In the genomic region with DNA sequence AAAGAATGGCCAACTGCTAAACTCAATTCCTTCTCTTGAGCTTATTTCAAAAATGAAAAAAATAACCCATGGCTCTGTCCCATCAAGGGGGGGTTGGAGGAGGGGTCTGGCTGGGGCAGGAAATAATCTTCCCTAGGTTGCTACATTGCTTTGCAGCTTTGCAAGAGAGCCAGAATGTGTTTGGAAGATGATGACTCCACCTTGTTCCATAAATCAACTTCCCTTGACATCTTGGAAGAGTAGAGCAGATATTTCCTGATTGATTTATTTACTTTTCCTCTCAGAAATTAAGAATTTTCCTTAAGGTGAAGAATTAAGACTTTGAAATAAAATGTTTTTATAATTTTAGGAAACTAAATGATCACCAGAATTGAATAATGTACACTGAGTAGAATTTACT, we compare ENCODE assay signal across 18 cellular contexts. TPM values are rescaled to one million over a fixed set of nuclear protein-coding genes. Genes with fewer than 3 reads are reported as not detected.
A peak's percentile ranks its signal among the peaks of the same experiment; 100 is the strongest.
DNase-seq lines count a peak whose midpoint lies in the region; ATAC-seq, FAIRE-seq and TF ChIP-seq lines count a peak whose summit lies in the region.
"Had no signal": no experiment of that assay in that cellular context is flagged by ENCODE, and none has a peak within 500 bp of the region (broad histone marks: within the 10 kb centered on the region; RNA-seq: fewer than 3 reads in every experiment).

No MANE protein-coding gene starts in this region.

- H3K9me3 ChIP-seq in GM12878 (replicated peaks; ENCODE audit: control insufficient read depth, insufficient read depth, low read length): no peaks in the 10 kb centered on the region
- H3K9me3 ChIP-seq: A549, BE2C had no signal

- in situ Hi-C loops in GM12878 (cut with MboI): no loop called here

- no peak for TF ChIP-seq POLR2A in GM12878 (IDR thresholded peaks at IDR 0.05; ENCODE audit: low read depth, low read length)

- H3K27ac Mint-ChIP-seq in GM23338: 0 out of 2 replicates have a peak overlapping the region, but pooled peaks have one; percentile 16
- peak overlapping the region; percentile 20 for H3K27ac Mint-ChIP-seq in memory B cell
- H3K27ac Mint-ChIP-seq: HFFc6 had no signal

- DNase-seq in D721Med (ENCODE audit: insufficient read length, low spot score) (no peak), GM23338 (ENCODE audit: low spot score) (no peak), GM12878 (ENCODE audit: low read depth, low spot score) (no peak), memory B cell (ENCODE audit: low spot score in 2 of 2) (no peak), NCI-H2081 (lab: John Stamatoyannopoulos, UW) (no peak)
- DNase-seq: BE2C; CD4-positive, alpha-beta memory T cell; COR-L47; DND-41; GF-D8; H7; HFFc6; KBM-7 had no signal

- ATAC-seq in GM23338: no peak
- ATAC-seq in GM12878: no peak
- ATAC-seq in memory B cell (ENCODE audit: low read depth): no peak
- no peak for ATAC-seq in GM19023 (IDR thresholded peaks at IDR 0.05; ENCODE audit: unreplicated experiment)
- no peak for ATAC-seq in HG03571 (IDR thresholded peaks at IDR 0.05; ENCODE audit: unreplicated experiment)
- ATAC-seq: A549 had no signal

- H2AFZ ChIP-seq in GM23338: no peak overlapping the region
- H2AFZ ChIP-seq in GM12878 (ENCODE audit: control insufficient read depth, low read depth, low read length): no peak overlapping the region

- FAIRE-seq in D721Med (lab: Jason Lieb, UNC) (peak; percentile 16), GM12878 (lab: Jason Lieb, UNC) (no peak)
- FAIRE-seq: A549 had no signal

- TF ChIP-seq CTCF in D721Med (IDR thresholded peaks at IDR 0.05; ENCODE audit: insufficient read depth, missing control alignments) (no peak), GM23338 (conservative IDR thresholded peaks at IDR 0.05; ENCODE audit: low read depth in 2 of 2) (no peak), GM12878 (IDR thresholded peaks at IDR 0.05 in 2 of 3, conservative IDR thresholded peaks at IDR 0.05 in 1 of 3; ENCODE audit: control insufficient read depth in 2 of 3, extremely low read depth in 1 of 3, insufficient read depth in 1 of 3, low read depth in 3 of 3, low read length in 3 of 3) (no peak)

- no peaks in the 10 kb centered on the region for H3K4me1 ChIP-seq in GM23338 (ENCODE audit: insufficient read depth)
- H3K4me1 ChIP-seq in GM12878 (ENCODE audit: control insufficient read depth, insufficient read depth, low read length): no peaks in the 10 kb centered on the region
- H3K4me1 ChIP-seq: A549, BE2C had no signal

- H3K27me3 Mint-ChIP-seq in GM23338 (ENCODE audit: insufficient read depth, low read depth, poor library complexity): peaks cover 2% of the 10 kb centered on the region
- H3K27me3 Mint-ChIP-seq in memory B cell: no peaks in the 10 kb centered on the region
- H3K27me3 Mint-ChIP-seq: CD4-positive, alpha-beta memory T cell had no signal

- H3K36me3 ChIP-seq in GM23338 (ENCODE audit: insufficient read depth) (peaks cover 18% of the 10 kb centered on the region), GM12878 (ENCODE audit: control insufficient read depth in 2 of 2, insufficient read depth in 2 of 2, low read length in 1 of 2) (peaks cover 0 to 20% of the 10 kb centered on the region in 2 experiments; a peak in 2 of 4 replicates)
- H3K36me3 ChIP-seq: BE2C had no signal

- TF ChIP-seq EP300 in GM12878 (IDR thresholded peaks at IDR 0.05; ENCODE audit: borderline replicate concordance in 1 of 2, control insufficient read depth in 1 of 2, low read depth in 2 of 2, low read length in 2 of 2): no peak

- no peaks in the 10 kb centered on the region for H3K9me3 Mint-ChIP-seq in GM23338
- H3K9me3 Mint-ChIP-seq in memory B cell: no peaks in the 10 kb centered on the region
- H3K9me3 Mint-ChIP-seq: CD4-positive, alpha-beta memory T cell; HFFc6 had no signal

- CTCF ChIA-PET in GM12878 (lab: Yijun Ruan, JAX): interaction anchor here (0.9 to 1.3 kb wide), 3 partner anchors 11 to 291 kb away, joined by 3 read pairs; no protein-coding TSS in a partner anchor

- intact Hi-C loops in GM12878 (cut with micrococcal nuclease; ENCODE audit: unreplicated experiment): no loop called here

- H3K4me3 Mint-ChIP-seq in GM23338 (no peak overlapping the region), memory B cell (no peak overlapping the region)
- H3K4me3 Mint-ChIP-seq: CD4-positive, alpha-beta memory T cell; HFFc6 had no signal

- SMC1A ChIA-PET in GM12878 (lab: Charles Lee; ENCODE audit: uncharacterized antibody, unreplicated experiment): no interaction called here

- H3K4me3 ChIP-seq in GM23338 (no peak overlapping the region), GM12878 (no peak overlapping the region)
- H3K4me3 ChIP-seq: A549 had no signal

- H4K20me1 ChIP-seq in GM23338 (replicated peaks; ENCODE audit: insufficient read depth): no peaks in the 10 kb centered on the region; the same call in 1 of the 2 replicates
- H4K20me1 ChIP-seq in GM12878 (ENCODE audit: control insufficient read depth, insufficient read depth): no peaks in the 10 kb centered on the region

- no peak for TF ChIP-seq RAD21 in GM12878 (IDR thresholded peaks at IDR 0.05; ENCODE audit: insufficient read depth, low read depth, low read length)

- RAD21 ChIA-PET in GM12878 (lab: Charles Lee; ENCODE audit: unreplicated experiment): no interaction called here

- peaks cover 44% of the 10 kb centered on the region for H3K36me3 Mint-ChIP-seq in GM23338 (ENCODE audit: low read depth)
- peaks cover 24% of the 10 kb centered on the region for H3K36me3 Mint-ChIP-seq in memory B cell

- H3K27ac ChIP-seq in GM23338 (ENCODE audit: low read depth) (no peak overlapping the region), GM12878 (ENCODE audit: control insufficient read depth, insufficient read depth) (no peak overlapping the region)
- H3K27ac ChIP-seq: A549, C4-2B, HL-60 had no signal

- BruUV-seq in GM12878 (replicated peaks; lab: Mats Ljungman, UMichigan): TSS peak; percentile 10

- H3K27me3 ChIP-seq in GM23338 (ENCODE audit: insufficient read depth) (no peaks in the 10 kb centered on the region), GM12878 (replicated peaks in 1 of 2; ENCODE audit: control insufficient read depth in 2 of 2, insufficient read depth in 2 of 2, low read length in 1 of 2) (no peaks in the 10 kb centered on the region)
- H3K27me3 ChIP-seq: BE2C had no signal

- no peak overlapping the region for H3K9ac ChIP-seq in GM12878 (ENCODE audit: control insufficient read depth, insufficient read depth, low read length)

- no peak overlapping the region for H3K4me2 ChIP-seq in GM23338
- H3K4me2 ChIP-seq in GM12878 (ENCODE audit: control insufficient read depth, insufficient read depth): no peak overlapping the region
- H3K4me2 ChIP-seq: A549 had no signal

- no peaks in the 10 kb centered on the region for H3K9me2 ChIP-seq in GM23338 (ENCODE audit: insufficient read depth)

- H3F3A ChIP-seq in GM23338 (replicated peaks; ENCODE audit: low read depth): no peaks in the 10 kb centered on the region

- H3K4me1 Mint-ChIP-seq in GM23338 (no peaks in the 10 kb centered on the region), memory B cell (peaks cover 5% of the 10 kb centered on the region)

- H3K79me2 ChIP-seq in GM23338 (replicated peaks; ENCODE audit: insufficient read depth): no peaks in the 10 kb centered on the region
- H3K79me2 ChIP-seq in GM12878 (ENCODE audit: control insufficient read depth, insufficient read depth, low read length): no peaks in the 10 kb centered on the region; the same call in 1 of the 2 replicates

- POLR2A ChIA-PET in GM12878 (lab: Charles Lee): no interaction called here

TF ChIP-seq in GM23338, 12 proteins besides CTCF, POLR2A, EP300 and RAD21 (continues in another document):
- no peak for TF ChIP-seq NANOG (IDR thresholded peaks at IDR 0.05; ENCODE audit: borderline replicate concordance)

RNA-seq across cellular contexts. Expression of a gene that starts 41.3 kb away (rescaled TPM):
- 56.1 and 56.8 TPM in 2 replicates for total RNA-seq in GM23338 (2014; rRNA removed; shearing (Covaris generic))
- 36.1 and 50.4 TPM in 2 replicates for polyA plus RNA-seq in GM23338 (2016; fragmentation: Nextera tagmentation; extraction: Ambion mirVana)
- 46.5 and 47.4 TPM in 2 replicates for total RNA-seq in GM12878 (2013; cell fraction: nucleolus; rRNA removed)
- total RNA-seq in GM12878 (2014; rRNA removed): 14.7 and 17.1 TPM in 2 replicates
- 22.2 and 22.4 TPM in 2 replicates for total RNA-seq in GM12878 (2014; rRNA removed; fragmentation: Illumina TruSeq; extraction: Trizol)
- total RNA-seq in GM12878 (2021): 11.6 and 13.3 TPM in 2 replicates
- polyA plus RNA-seq in GM12878 (2011; ENCODE audit: low read depth): 6.1 TPM
- polyA plus RNA-seq in GM12878 (2011; rRNA removed): 15.7 and 29.3 TPM in 2 replicates
- 4.2 and 4.9 TPM in 2 replicates for polyA plus RNA-seq in GM12878 (2011; cell fraction: cytosol; rRNA removed)
- 13.1 and 15.4 TPM in 2 replicates for polyA plus RNA-seq in GM12878 (2011; cell fraction: nucleus; rRNA removed)
- 11.6 and 15.1 TPM in 2 replicates for polyA plus RNA-seq in GM12878 (2012)
- polyA plus RNA-seq in GM12878 (2014; fragmentation: Illumina TruSeq; extraction: Trizol): 16.2 and 20.6 TPM in 2 replicates
- polyA plus RNA-seq in GM12878 (2014; fragmentation: Nextera tagmentation; extraction: Ambion mirVana): 10 to 100 TPM in 1 of 2 experiments, 1 to 10 TPM in 1; 9.6 to 11.2 TPM
- polyA plus RNA-seq in GM12878 (2014; rRNA removed): 10.1 and 11.5 TPM in 2 replicates
- 10 to 100 TPM in 1 of 2 experiments, 1 to 10 TPM in 1; 8.6 to 10.0 TPM for polyA plus RNA-seq in GM12878 (2016; fragmentation: Nextera tagmentation; extraction: Ambion mirVana)
- polyA minus RNA-seq in GM12878 (2011; rRNA and poly(A)+ RNA removed): 8.3 and 10.5 TPM in 2 replicates
- 5.5 and 6.2 TPM in 2 replicates for polyA minus RNA-seq in GM12878 (2011; cell fraction: cytosol; rRNA and poly(A)+ RNA removed)
- polyA minus RNA-seq in GM12878 (2011; cell fraction: nucleus; rRNA and poly(A)+ RNA removed): 8.6 and 11.2 TPM in 2 replicates

RNA-seq across cellular contexts. Expression of a gene that starts 52.9 kb away (rescaled TPM):
- total RNA-seq in GM23338 (2014; rRNA removed; shearing (Covaris generic)): 35.7 and 37.5 TPM in 2 replicates
- 660 and 700 TPM in 2 replicates for polyA plus RNA-seq in GM23338 (2016; fragmentation: Nextera tagmentation; extraction: Ambion mirVana)
- total RNA-seq in GM12878 (2013; cell fraction: nucleolus; rRNA removed): 12.8 and 13.2 TPM in 2 replicates
- total RNA-seq in GM12878 (2014; rRNA removed): 52.6 and 75.0 TPM in 2 replicates
- 244 and 254 TPM in 2 replicates for total RNA-seq in GM12878 (2014; rRNA removed; fragmentation: Illumina TruSeq; extraction: Trizol)
- 143 and 146 TPM in 2 replicates for total RNA-seq in GM12878 (2021)
- 67.6 TPM for polyA plus RNA-seq in GM12878 (2011; ENCODE audit: low read depth)
- polyA plus RNA-seq in GM12878 (2011; rRNA removed): 193 and 309 TPM in 2 replicates
- 28.5 and 46.8 TPM in 2 replicates for polyA plus RNA-seq in GM12878 (2011; cell fraction: cytosol; rRNA removed)
- polyA plus RNA-seq in GM12878 (2011; cell fraction: nucleus; rRNA removed): 8.9 and 19.6 TPM in 2 replicates
- polyA plus RNA-seq in GM12878 (2012): 69.7 and 81.5 TPM in 2 replicates
- 201 and 258 TPM in 2 replicates for polyA plus RNA-seq in GM12878 (2014; fragmentation: Illumina TruSeq; extraction: Trizol)
- polyA plus RNA-seq in GM12878 (2014; fragmentation: Nextera tagmentation; extraction: Ambion mirVana): 100 to 1,000 TPM; 842 to 866 TPM
- 110 and 120 TPM in 2 replicates for polyA plus RNA-seq in GM12878 (2014; rRNA removed)
- 100 to 1,000 TPM; 569 to 614 TPM for polyA plus RNA-seq in GM12878 (2016; fragmentation: Nextera tagmentation; extraction: Ambion mirVana)
- polyA minus RNA-seq in GM12878 (2011; rRNA and poly(A)+ RNA removed): 10.8 and 15.3 TPM in 2 replicates
- 21.1 and 26.8 TPM in 2 replicates for polyA minus RNA-seq in GM12878 (2011; cell fraction: cytosol; rRNA and poly(A)+ RNA removed)
- polyA minus RNA-seq in GM12878 (2011; cell fraction: nucleus; rRNA and poly(A)+ RNA removed): 5.7 and 12.4 TPM in 2 replicates
